In the genomic region with DNA sequence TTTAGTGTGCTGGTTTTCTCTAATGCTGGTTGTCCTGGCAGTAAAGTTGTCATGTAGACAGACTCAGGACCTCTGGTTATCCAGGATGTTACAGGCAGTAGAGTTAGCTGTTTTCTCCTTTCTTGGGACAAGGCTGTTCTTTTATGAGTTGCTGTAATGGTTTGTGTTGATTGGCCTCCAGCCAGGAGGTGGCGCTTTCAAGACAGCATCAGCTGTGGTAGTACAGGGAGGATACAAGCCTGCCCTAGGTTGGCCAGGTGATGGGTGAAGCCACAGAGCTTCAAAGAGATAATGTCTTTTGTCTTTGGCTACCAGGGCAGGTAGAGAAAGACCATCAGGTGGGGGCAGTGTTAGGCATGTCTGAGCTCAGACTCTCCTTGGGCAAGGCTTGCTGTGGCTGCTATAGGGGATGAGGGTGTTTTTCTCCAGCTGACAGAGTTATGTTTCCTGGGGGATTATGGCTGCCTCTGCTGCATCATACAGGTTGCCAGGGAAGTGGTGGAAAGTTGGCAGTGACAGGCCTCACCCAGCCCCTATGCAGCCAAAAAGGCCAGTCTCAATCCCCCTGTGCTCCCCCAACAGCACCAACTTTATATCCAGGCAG, we compare ENCODE assay signal across 8 cellular contexts.
DNase-seq lines count a peak whose midpoint lies in the region; ATAC-seq and TF ChIP-seq lines count a peak whose summit lies in the region.

No MANE protein-coding gene starts in this region.

- H3K27ac ChIP-seq in ascending aorta = no peak overlapping the region

- H3K4me1 Mint-ChIP-seq in activated CD8-positive, alpha-beta T cell treated with anti-CD3 and anti-CD28 coated beads for 36 hours (ENCODE audit: low read depth) = peaks cover 20% of the 10 kb centered on the region
- peaks cover 22% of the 10 kb centered on the region for H3K4me1 Mint-ChIP-seq in stimulated activated memory B cell treated with anti-CD40 and anti-IgM and Interleukin-4, amounts not matched to agents 10 μg/mL and 1 μg/mL and 100 μg/mL, for 72 hours

- peaks cover 5% of the 10 kb centered on the region for H3K36me3 Mint-ChIP-seq in activated CD8-positive, alpha-beta T cell treated with anti-CD3 and anti-CD28 coated beads for 36 hours (ENCODE audit: low read depth)
- no peaks in the 10 kb centered on the region for H3K36me3 Mint-ChIP-seq in stimulated activated memory B cell treated with anti-CD40 and anti-IgM and Interleukin-4, amounts not matched to agents 10 μg/mL and 1 μg/mL and 100 μg/mL, for 72 hours

- TF ChIP-seq CTCF in GM10266 (IDR thresholded peaks at IDR 0.05; ENCODE audit: control insufficient read depth, insufficient read depth, low read depth, missing control alignments) (peak; percentile 50), ascending aorta (IDR thresholded peaks at IDR 0.05) (no peak)
- peak; percentile 33 for TF ChIP-seq CTCF in activated CD8-positive, alpha-beta T cell treated with anti-CD3 and anti-CD28 coated beads for 36 hours (IDR thresholded peaks at IDR 0.05)

- intact Hi-C loops in activated CD8-positive, alpha-beta T cell treated with anti-CD3 and anti-CD28 coated beads for 36 hours (cut with micrococcal nuclease) = no loop called here
- intact Hi-C loops in cardiac septum (cut with DNase I) (no loop called here), ascending aorta (cut with DNase I) (no loop called here)

- H3K4me3 Mint-ChIP-seq in activated CD8-positive, alpha-beta T cell treated with anti-CD3 and anti-CD28 coated beads for 36 hours = no peak overlapping the region
- no peak overlapping the region for H3K4me3 Mint-ChIP-seq in stimulated activated memory B cell treated with anti-CD40 and anti-IgM and Interleukin-4, amounts not matched to agents 10 μg/mL and 1 μg/mL and 100 μg/mL, for 72 hours

- POLR2A ChIA-PET in activated CD8-positive, alpha-beta T cell treated with anti-CD3 and anti-CD28 coated beads for 36 hours (lab: Charles Lee) = interaction anchor here (0.9 to 1.0 kb wide), 2 partner anchors 10 to 23 kb away, joined by 3 to 4 read pairs; no protein-coding TSS in a partner anchor

- CTCF ChIA-PET in activated CD8-positive, alpha-beta T cell treated with anti-CD3 and anti-CD28 coated beads for 36 hours (lab: Charles Lee) = interaction anchor here (0.6 to 3.4 kb wide), 24 partner anchors 9 to 243 kb away, joined by 3 to 18 read pairs (median 4); no protein-coding TSS in a partner anchor

- H3K4me1 ChIP-seq in ascending aorta = no peaks in the 10 kb centered on the region

- no peaks in the 10 kb centered on the region for H3K36me3 ChIP-seq in ascending aorta

- no peak for DNase-seq in GM10266 (ENCODE audit: extremely low spot score)
- peak; percentile 31 for DNase-seq in LHCN-M2 (ENCODE audit: low read depth)
- peak; percentile 79 for DNase-seq in activated CD8-positive, alpha-beta T cell treated with anti-CD3 and anti-CD28 coated beads for 36 hours
- peak; percentile 78 for DNase-seq in cardiac septum (ENCODE audit: low spot score)
- no peak for DNase-seq in ascending aorta (ENCODE audit: low spot score in 2 of 2)
- DNase-seq in nucleus accumbens (lab: John Stamatoyannopoulos, UW) = no peak
- no peak for DNase-seq in NCI-H526 treated with DMSO at 0.1 percent for 48 hours (lab: John Stamatoyannopoulos, UW)

- no peak overlapping the region for H3K4me3 ChIP-seq in ascending aorta

- H3K27ac Mint-ChIP-seq in activated CD8-positive, alpha-beta T cell treated with anti-CD3 and anti-CD28 coated beads for 36 hours = peak overlapping the region; percentile 57
- peak overlapping the region; percentile 84 for H3K27ac Mint-ChIP-seq in stimulated activated memory B cell treated with anti-CD40 and anti-IgM and Interleukin-4, amounts not matched to agents 10 μg/mL and 1 μg/mL and 100 μg/mL, for 72 hours

- ATAC-seq in activated CD8-positive, alpha-beta T cell treated with anti-CD3 and anti-CD28 coated beads for 36 hours = peak; percentile 84
- ATAC-seq in stimulated activated memory B cell treated with anti-CD40 and anti-IgM and Interleukin-4, amounts not matched to agents 10 μg/mL and 1 μg/mL and 100 μg/mL, for 72 hours = peak; percentile 76

- H3K27me3 Mint-ChIP-seq in activated CD8-positive, alpha-beta T cell treated with anti-CD3 and anti-CD28 coated beads for 36 hours = no peaks in the 10 kb centered on the region
- H3K27me3 Mint-ChIP-seq in stimulated activated memory B cell treated with anti-CD40 and anti-IgM and Interleukin-4, amounts not matched to agents 10 μg/mL and 1 μg/mL and 100 μg/mL, for 72 hours = no peaks in the 10 kb centered on the region

- H3K27me3 ChIP-seq in ascending aorta = no peaks in the 10 kb centered on the region

- no peaks in the 10 kb centered on the region for H3K9me3 ChIP-seq in ascending aorta

- peaks cover 9% of the 10 kb centered on the region for H3K9me3 Mint-ChIP-seq in activated CD8-positive, alpha-beta T cell treated with anti-CD3 and anti-CD28 coated beads for 36 hours
- no peaks in the 10 kb centered on the region for H3K9me3 Mint-ChIP-seq in stimulated activated memory B cell treated with anti-CD40 and anti-IgM and Interleukin-4, amounts not matched to agents 10 μg/mL and 1 μg/mL and 100 μg/mL, for 72 hours

Comparison
In these comparisons a context has a peak if more than half of its experiments do, and no peak if none do; other contexts are left out.
1. DNase-seq: peak in LHCN-M2 (single experiment), activated CD8-positive, alpha-beta T cell treated with anti-CD3 and anti-CD28 coated beads for 36 hours (single experiment) and cardiac septum (single experiment); none in GM10266 (single experiment), ascending aorta (0 of 2), nucleus accumbens (0 of 56) and NCI-H526 treated with DMSO at 0.1 percent for 48 hours (single experiment).
2. CTCF ChIP-seq: peak in GM10266 (single experiment) and activated CD8-positive, alpha-beta T cell treated with anti-CD3 and anti-CD28 coated beads for 36 hours (single experiment); none in ascending aorta (0 of 3).